10 cellular contexts compared by ENCODE assay signal in the genomic region with DNA sequence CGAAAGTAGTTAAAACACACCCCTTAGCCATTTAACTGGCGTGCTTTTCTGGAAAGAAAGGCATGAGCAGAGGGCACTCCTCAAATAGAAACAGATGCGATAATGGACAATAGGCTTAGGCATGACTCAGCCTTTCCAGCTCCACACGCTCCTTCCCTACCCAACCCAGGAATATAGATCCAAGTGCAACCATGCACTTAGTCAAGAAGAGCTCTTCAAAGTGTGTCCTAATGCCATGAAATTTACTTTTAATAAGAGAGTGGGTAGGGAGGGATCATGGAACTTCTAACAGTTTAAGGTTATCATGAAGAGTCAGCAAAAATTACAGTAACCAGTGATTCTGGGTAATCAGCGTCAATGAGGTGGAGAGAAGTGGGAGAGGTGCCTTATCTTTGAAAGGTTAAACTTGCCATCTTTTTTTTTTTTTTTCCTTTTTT. TPM values are rescaled to one million over a fixed set of nuclear protein-coding genes. Genes with fewer than 3 reads are reported as not detected.
DNase-seq lines count a peak whose midpoint lies in the region; ATAC-seq and TF ChIP-seq lines count a peak whose summit lies in the region.
"Had no signal": no experiment of that assay in that cellular context is flagged by ENCODE, and none has a peak within 500 bp of the region (broad histone marks: within the 10 kb centered on the region; RNA-seq: fewer than 3 reads in every experiment).

No MANE protein-coding gene starts in this region.

- H3K4me1 Mint-ChIP-seq in CD4-positive, alpha-beta T cell (ENCODE audit: low read depth): peaks cover 25% of the 10 kb centered on the region
- H3K4me1 Mint-ChIP-seq in chondrocyte (ENCODE audit: low read depth): peaks cover 41% of the 10 kb centered on the region

- CTCF ChIA-PET in CD4-positive, alpha-beta T cell (lab: Charles Lee): interaction anchor here (1.2 to 2.7 kb wide), 3 partner anchors 10 to 245 kb away, joined by 4 to 13 read pairs (median 10); a partner anchor contains a TSS

- intact Hi-C loops in CD4-positive, alpha-beta T cell (cut with DNase I, micrococcal nuclease): loop anchor here in 1 of 2 experiments (2.0 to 10.0 kb wide), 5 partner anchors 133 to 1127 kb away; a partner anchor contains a TSS

- no peak for DNase-seq in CD4-positive, alpha-beta T cell
- peak; percentile 92 for DNase-seq in M059J (ENCODE audit: low read depth)
- DNase-seq in chondrocyte (ENCODE audit: low spot score): no peak
- no peak for DNase-seq in NCI-H187 treated with DMSO at 0.1 percent for 48 hours (lab: John Stamatoyannopoulos, UW)
- no peak for DNase-seq in GM19240 (ENCODE audit: insufficient read length, low spot score)
- DNase-seq in GM13976 (ENCODE audit: low spot score): no peak
- no peak for DNase-seq in SIG-M5 treated with dmso at 0.1 percent for 504 hours (lab: John Stamatoyannopoulos, UW; ENCODE audit: unreplicated experiment)
- DNase-seq: activated naive CD4-positive, alpha-beta T cell treated with anti-CD3 and anti-CD28 coated beads, Interleukin-2, amount 10 ng/mL, durations not matched to agents 7 days and 5 days; Karpas-422 had no signal

- in situ Hi-C loops in GM13976 (cut with MboI; ENCODE audit: low sequenced_read_pairs, unreplicated experiment): loop anchor here (5.0 kb wide), 2 partner anchors 80 to 250 kb away; no protein-coding TSS in a partner anchor

- no peaks in the 10 kb centered on the region for H3K36me3 Mint-ChIP-seq in CD4-positive, alpha-beta T cell (ENCODE audit: low read depth)
- no peaks in the 10 kb centered on the region for H3K36me3 Mint-ChIP-seq in chondrocyte (ENCODE audit: low read depth)
- H3K36me3 Mint-ChIP-seq: activated naive CD4-positive, alpha-beta T cell treated with anti-CD3 and anti-CD28 coated beads, Interleukin-2, amount 10 ng/mL, durations not matched to agents 7 days and 5 days had no signal

- WGBS in mesodermal cell (ENCODE audit: insufficient coverage in 2 of 2), 2 experiments: 83 to 85% methylated on average over 2 to 5 of the region's 5 CpGs

- H3K9me3 ChIP-seq in CD4-positive, alpha-beta T cell (ENCODE audit: control insufficient read depth, low read length): no peaks in the 10 kb centered on the region
- H3K9me3 ChIP-seq in mesodermal cell (ENCODE audit: control insufficient read depth, low read length): no peaks in the 10 kb centered on the region

- no peaks in the 10 kb centered on the region for H3K27me3 Mint-ChIP-seq in CD4-positive, alpha-beta T cell
- H3K27me3 Mint-ChIP-seq in chondrocyte (ENCODE audit: low read depth): no peaks in the 10 kb centered on the region
- H3K27me3 Mint-ChIP-seq: activated naive CD4-positive, alpha-beta T cell treated with anti-CD3 and anti-CD28 coated beads, Interleukin-2, amount 10 ng/mL, durations not matched to agents 7 days and 5 days had no signal

- no peak overlapping the region for H3K27ac Mint-ChIP-seq in CD4-positive, alpha-beta T cell
- peak overlapping the region; percentile 68 for H3K27ac Mint-ChIP-seq in chondrocyte (ENCODE audit: unreplicated experiment)
- H3K27ac Mint-ChIP-seq: activated naive CD4-positive, alpha-beta T cell treated with anti-CD3 and anti-CD28 coated beads, Interleukin-2, amount 10 ng/mL, durations not matched to agents 7 days and 5 days had no signal

- peaks cover 25% of the 10 kb centered on the region for H3K4me1 ChIP-seq in mesodermal cell (ENCODE audit: control insufficient read depth, insufficient read depth, low read length, poor library complexity, severe bottlenecking)

- H3K9me3 Mint-ChIP-seq in CD4-positive, alpha-beta T cell: no peaks in the 10 kb centered on the region
- H3K9me3 Mint-ChIP-seq in chondrocyte (ENCODE audit: low read depth): no peaks in the 10 kb centered on the region
- H3K9me3 Mint-ChIP-seq: activated naive CD4-positive, alpha-beta T cell treated with anti-CD3 and anti-CD28 coated beads, Interleukin-2, amount 10 ng/mL, durations not matched to agents 7 days and 5 days had no signal

- POLR2A ChIA-PET in CD4-positive, alpha-beta T cell (lab: Charles Lee): interaction anchor here (0.6 to 2.1 kb wide), 5 partner anchors 18 to 272 kb away, joined by 3 to 8 read pairs (median 4); a partner anchor contains a TSS

- H3K4me3 ChIP-seq in mesodermal cell (ENCODE audit: extremely low read depth, insufficient read depth, low read length, poor library complexity, severe bottlenecking): no peak overlapping the region

- H3K27ac ChIP-seq in CD4-positive, alpha-beta T cell (ENCODE audit: low read depth, low read length): no peak overlapping the region
- peak overlapping the region; percentile 89 for H3K27ac ChIP-seq in mesodermal cell (ENCODE audit: low read depth, low read length, severe bottlenecking)

- H3K36me3 ChIP-seq in mesodermal cell (ENCODE audit: control insufficient read depth, insufficient read depth, low read length): no peaks in the 10 kb centered on the region

- H3K4me3 Mint-ChIP-seq in CD4-positive, alpha-beta T cell: peak overlapping the region; percentile 13
- H3K4me3 Mint-ChIP-seq in chondrocyte (ENCODE audit: unreplicated experiment): no peak overlapping the region
- H3K4me3 Mint-ChIP-seq: activated naive CD4-positive, alpha-beta T cell treated with anti-CD3 and anti-CD28 coated beads, Interleukin-2, amount 10 ng/mL, durations not matched to agents 7 days and 5 days had no signal

- no peak for ATAC-seq in CD4-positive, alpha-beta T cell (ENCODE audit: poor library complexity)

- no peak for TF ChIP-seq CTCF in CD4-positive, alpha-beta T cell (IDR thresholded peaks at IDR 0.05)
- TF ChIP-seq CTCF in chondrocyte (IDR thresholded peaks at IDR 0.05): no peak
- no peak for TF ChIP-seq CTCF in GM13976 (IDR thresholded peaks at IDR 0.05; ENCODE audit: borderline replicate concordance, control extremely low read depth, extremely low read depth, insufficient read depth, missing control alignments)

- no peaks in the 10 kb centered on the region for H3K27me3 ChIP-seq in CD4-positive, alpha-beta T cell (ENCODE audit: control insufficient read depth, insufficient read depth, low read length)

RNA-seq across cellular contexts. Expression of a gene that starts 2.4 kb away (rescaled TPM):
- 1 to 10 TPM; 3.4 to 4.8 TPM for total RNA-seq in CD4-positive, alpha-beta T cell
- total RNA-seq in M059J (2014; rRNA removed; shearing (Covaris generic)): 25.1 and 44.4 TPM in 2 replicates
- total RNA-seq in chondrocyte: 9.6 to 18.7 TPM (median 11.3 TPM) in 3 replicates
- polyA plus RNA-seq in mesodermal cell (2013, experiment 1 of 2): 29.5 TPM
- 29.5 TPM for polyA plus RNA-seq in mesodermal cell (2013, experiment 2 of 2)

RNA-seq across cellular contexts. Expression of a gene that starts 55.7 kb away (rescaled TPM):
- 1 to 10 TPM; 1.8 to 1.9 TPM for total RNA-seq in CD4-positive, alpha-beta T cell
- 4.9 and 9.9 TPM in 2 replicates for total RNA-seq in M059J (2014; rRNA removed; shearing (Covaris generic))
- total RNA-seq in chondrocyte: 3.6 to 4.4 TPM (median 3.6 TPM) in 3 replicates
- polyA plus RNA-seq in mesodermal cell (2013, experiment 1 of 2): 18.8 TPM
- 18.5 TPM for polyA plus RNA-seq in mesodermal cell (2013, experiment 2 of 2)
